2 cellular contexts compared by ENCODE assay signal in genomic region chr1:243821177-243821680, GRCh38.
TF ChIP-seq lines count a peak whose summit lies in the region.

No MANE protein-coding gene starts in this region.

TF ChIP-seq in HEK293, 187 proteins besides CTCF, POLR2A, EP300 and RAD21:
- TF ChIP-seq PRDM2 (tag by site-specific recombination; IDR thresholded peaks at IDR 0.05; ENCODE audit: borderline replicate concordance) (no peak), ZNF544 (tag by site-specific recombination; IDR thresholded peaks at IDR 0.05) (no peak), ZNF138 (tag by site-specific recombination; IDR thresholded peaks at IDR 0.05; ENCODE audit: borderline replicate concordance) (no peak), ZNF610 (tag by site-specific recombination; IDR thresholded peaks at IDR 0.05; ENCODE audit: borderline replicate concordance) (no peak), ZNF157 (tag by site-specific recombination; IDR thresholded peaks at IDR 0.05) (no peak), ZNF558 (tag by site-specific recombination; IDR thresholded peaks at IDR 0.05) (peak; percentile 94), ZNF777 (tag by site-specific recombination; IDR thresholded peaks at IDR 0.05; ENCODE audit: borderline replicate concordance) (no peak), ZNF19 (tag by site-specific recombination; IDR thresholded peaks at IDR 0.05; ENCODE audit: low read depth) (no peak), ZNF529 (tag by site-specific recombination; IDR thresholded peaks at IDR 0.05; ENCODE audit: insufficient replicate concordance) (peak; percentile 88), ZNF664 (tag by site-specific recombination; IDR thresholded peaks at IDR 0.05) (no peak), ZNF184 (tag by site-specific recombination; IDR thresholded peaks at IDR 0.05) (no peak), ZNF335 (tag by site-specific recombination; conservative IDR thresholded peaks at IDR 0.05) (no peak), ZNF561 (tag by site-specific recombination; IDR thresholded peaks at IDR 0.05; ENCODE audit: borderline replicate concordance) (no peak), KLF1 (tag by site-specific recombination; IDR thresholded peaks at IDR 0.05) (no peak), ZNF549 (tag by site-specific recombination; IDR thresholded peaks at IDR 0.05) (no peak), SP2 (tag by site-specific recombination; IDR thresholded peaks at IDR 0.05) (no peak), ZBTB1 (tag by site-specific recombination; IDR thresholded peaks at IDR 0.05) (no peak), SETDB1 (IDR thresholded peaks at IDR 0.05; ENCODE audit: insufficient read length, low read length) (peak; percentile 51), KLF16 (tag by site-specific recombination; IDR thresholded peaks at IDR 0.05) (no peak), ZNF404 (tag by site-specific recombination; IDR thresholded peaks at IDR 0.05) (no peak)

TF ChIP-seq in GM12878, 131 proteins besides CTCF, POLR2A, EP300 and RAD21:
- TF ChIP-seq NFYA (IDR thresholded peaks at IDR 0.05; ENCODE audit: borderline replicate concordance, low read depth, low read length) (no peak), CBX5 (IDR thresholded peaks at IDR 0.05; ENCODE audit: low read depth) (0 out of 2 replicates have a peak, but pooled peaks have one; percentile 53), PML (IDR thresholded peaks at IDR 0.05; ENCODE audit: low read length) (no peak)
